ENCODE assay signal across 9 cellular contexts in the genomic region with DNA sequence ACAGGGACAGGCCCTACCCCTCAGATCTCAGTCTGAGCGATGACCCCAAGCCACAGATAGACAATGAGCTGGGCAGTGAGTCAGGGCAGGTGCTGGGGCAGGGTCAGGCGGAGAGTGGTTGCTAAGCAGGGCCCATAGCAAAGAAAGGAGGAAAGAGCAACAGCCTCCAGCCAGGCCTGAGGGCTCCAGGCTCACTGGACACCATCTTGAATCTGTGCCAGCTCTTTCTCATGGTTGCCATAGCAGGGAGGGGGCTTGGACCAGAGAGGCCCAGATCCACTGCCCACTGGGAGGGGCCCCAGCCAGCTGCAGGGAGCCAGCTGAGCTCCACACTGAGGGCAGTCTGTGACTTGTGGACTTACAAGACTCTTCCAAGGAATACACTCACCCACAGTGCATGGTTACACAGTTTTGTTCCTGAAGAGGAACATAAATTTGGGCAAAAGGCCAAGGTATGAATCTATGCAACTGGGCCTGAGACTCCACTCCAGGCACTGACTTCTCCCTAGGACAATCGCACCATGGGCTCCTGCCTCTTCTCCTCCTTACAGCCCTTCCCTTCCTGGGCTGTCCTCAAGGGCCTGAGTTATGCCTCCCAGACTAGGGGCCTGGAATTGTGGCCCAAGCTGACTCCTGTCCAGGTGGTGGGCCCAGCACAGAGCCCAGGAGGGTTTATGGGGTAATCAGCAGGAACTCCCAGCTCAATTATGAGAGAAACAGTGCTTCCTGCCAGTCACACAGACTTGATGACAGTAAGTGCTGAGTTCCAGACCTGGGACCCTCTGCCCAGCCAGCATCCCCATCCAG. TPM values are rescaled to one million over a fixed set of nuclear protein-coding genes. Genes with fewer than 3 reads are reported as not detected.
DNase-seq lines count a peak whose midpoint lies in the region; ATAC-seq and TF ChIP-seq lines count a peak whose summit lies in the region.
"Had no signal": no experiment of that assay in that cellular context is flagged by ENCODE, and none has a peak within 500 bp of the region (broad histone marks: within the 10 kb centered on the region; RNA-seq: fewer than 3 reads in every experiment).

No MANE protein-coding gene starts in this region.

- peaks cover 9 to 11% of the 10 kb centered on the region in 2 donors for H3K4me1 Mint-ChIP-seq in immature natural killer cell

- no peaks in the 10 kb centered on the region for H3K9me3 Mint-ChIP-seq in immature natural killer cell
- H3K9me3 Mint-ChIP-seq: naive B cell had no signal

- H3K36me3 Mint-ChIP-seq in immature natural killer cell, result peaks cover 0 to 5% (median 0%) of the 10 kb centered on the region in 3 donors
- H3K36me3 Mint-ChIP-seq: naive B cell had no signal

- peak; percentile 57 for DNase-seq in HCEC 1CT
- peak; percentile 51 for DNase-seq in T1000 (lab: John Stamatoyannopoulos, UW)
- DNase-seq in glomerular visceral epithelial cell (ENCODE audit: extremely low spot score), result peak; percentile 89
- DNase-seq in sciatic nerve (ENCODE audit: low spot score), result peak; percentile 57
- DNase-seq in NCI-H2081 (lab: John Stamatoyannopoulos, UW), result no peak
- DNase-seq in GM13977 (ENCODE audit: low spot score), result no peak
- DNase-seq in immature natural killer cell, result no peak
- no peak for DNase-seq in cortex of kidney (lab: John Stamatoyannopoulos, UW)
- DNase-seq: naive B cell had no signal

- ATAC-seq in sciatic nerve, result peak; percentile 52

- peaks cover 0 to 1% (median 0%) of the 10 kb centered on the region in 3 donors for H3K27me3 Mint-ChIP-seq in immature natural killer cell (ENCODE audit: low read depth in 3 of 3)

- TF ChIP-seq CTCF in GM13977 (IDR thresholded peaks at IDR 0.05; ENCODE audit: extremely low read depth, insufficient read depth, missing control alignments), result no peak

- H3K27ac Mint-ChIP-seq in immature natural killer cell, result no peak overlapping the region
- H3K27ac Mint-ChIP-seq: naive B cell had no signal

- in situ Hi-C loops in GM13977 (cut with MboI; ENCODE audit: low pct_unique_long_range_greater_than_20kb, low sequenced_read_pairs, unreplicated experiment), result no loop called here

- intact Hi-C loops in sciatic nerve (cut with DNase I), result no loop called here

- no peak overlapping the region for H3K4me3 Mint-ChIP-seq in immature natural killer cell
- H3K4me3 Mint-ChIP-seq: naive B cell had no signal

RNA-seq across cellular contexts. Expression of gene BEAN1, which starts 59.9 kb away (rescaled TPM):
- 1.8 TPM for total RNA-seq in sciatic nerve
- polyA plus RNA-seq in immature natural killer cell, result under 1 TPM in 1 of 3 donors, not detected in 2; 0.32 TPM

Comparison
In these comparisons a context has a peak if more than half of its experiments do, and no peak if none do; other contexts are left out.
1. DNase-seq: peak in HCEC 1CT (single experiment), T1000 (single experiment), glomerular visceral epithelial cell (single experiment) and sciatic nerve (single experiment); none in NCI-H2081 (0 of 2), GM13977 (single experiment), immature natural killer cell (0 of 3) and cortex of kidney (single experiment).